1 cellular context compared by ENCODE assay signal in genomic region chr6:296151-297122, GRCh38.
TF ChIP-seq lines count a peak whose summit lies in the region.

No MANE protein-coding gene starts in this region.

TF ChIP-seq in GM12878, 131 proteins besides CTCF, POLR2A, EP300 and RAD21 (continued from another document and continues in another):
- peak; percentile 50 for TF ChIP-seq BCL3 (IDR thresholded peaks at IDR 0.05; ENCODE audit: borderline replicate concordance, insufficient read depth, low read depth, low read length, poor library complexity, severe bottlenecking)
- no peak for TF ChIP-seq PML (IDR thresholded peaks at IDR 0.05; ENCODE audit: low read length)
- TF ChIP-seq ZSCAN29 (IDR thresholded peaks at IDR 0.05): no peak
- TF ChIP-seq RB1 (IDR thresholded peaks at IDR 0.05; ENCODE audit: borderline replicate concordance): no peak
- peak; percentile 9; the same call in 1 of the 2 replicates for TF ChIP-seq SMC3 (IDR thresholded peaks at IDR 0.05; ENCODE audit: borderline replicate concordance, low read length)
- TF ChIP-seq ESRRA (IDR thresholded peaks at IDR 0.05; ENCODE audit: low read length): no peak
- TF ChIP-seq SMARCA5 (IDR thresholded peaks at IDR 0.05): no peak
- peak; percentile 20 for TF ChIP-seq KLF5 (IDR thresholded peaks at IDR 0.05; ENCODE audit: partially characterized antibody)
- no peak for TF ChIP-seq ZBTB11 (CRISPR knock-in tag; IDR thresholded peaks at IDR 0.05)
- no peak for TF ChIP-seq E4F1 (IDR thresholded peaks at IDR 0.05; ENCODE audit: borderline replicate concordance, partially characterized antibody)
- no peak for TF ChIP-seq ZNF274 (IDR thresholded peaks at IDR 0.05; ENCODE audit: insufficient read depth, insufficient read length)
- no peak for TF ChIP-seq PBX3 (IDR thresholded peaks at IDR 0.05; ENCODE audit: insufficient replicate concordance, low read depth, low read length)
- TF ChIP-seq ASH2L (IDR thresholded peaks at IDR 0.05; ENCODE audit: borderline replicate concordance, low read depth): peak; percentile 67; the same call in 1 of the 2 replicates
- no peak for TF ChIP-seq HDAC2 (IDR thresholded peaks at IDR 0.05)
- no peak for TF ChIP-seq RFX5 (IDR thresholded peaks at IDR 0.05; ENCODE audit: low read depth, low read length)
- TF ChIP-seq SIN3A (IDR thresholded peaks at IDR 0.05; ENCODE audit: low read depth, low read length): 0 out of 2 replicates have a peak, but pooled peaks have one; percentile 22
- no peak for TF ChIP-seq CHD2 (IDR thresholded peaks at IDR 0.05; ENCODE audit: borderline replicate concordance, low read depth, low read length)
- no peak; the same call in 1 of the 2 replicates for TF ChIP-seq TCF3 (IDR thresholded peaks at IDR 0.05; ENCODE audit: borderline replicate concordance, insufficient read depth, low read depth, low read length)
- TF ChIP-seq CEBPB (IDR thresholded peaks at IDR 0.05; ENCODE audit: borderline replicate concordance in 1 of 2, low read depth in 2 of 2, low read length in 2 of 2): no peak
- TF ChIP-seq E2F8 (IDR thresholded peaks at IDR 0.05; ENCODE audit: low read depth, partially characterized antibody): no peak
- TF ChIP-seq ZBTB33 (IDR thresholded peaks at IDR 0.05): no peak
- 0 out of 2 replicates have a peak, but pooled peaks have one; percentile 50 for TF ChIP-seq STAT1 (conservative IDR thresholded peaks at IDR 0.05)
- TF ChIP-seq EZH2 (IDR thresholded peaks at IDR 0.05; ENCODE audit: borderline replicate concordance, control insufficient read depth, low read depth, low read length): no peak
- peak; percentile 51 for TF ChIP-seq MYC (IDR thresholded peaks at IDR 0.05; ENCODE audit: insufficient read depth, insufficient read length, insufficient replicate concordance, low read length, severe bottlenecking)
- peak; percentile 84 for TF ChIP-seq POLR2AphosphoS5 (IDR thresholded peaks at IDR 0.05; ENCODE audit: low read length)
- no peak for TF ChIP-seq IRF3 (IDR thresholded peaks at IDR 0.05)
- TF ChIP-seq DPF2 (IDR thresholded peaks at IDR 0.05): no peak
- TF ChIP-seq YBX1 (IDR thresholded peaks at IDR 0.05): no peak
- TF ChIP-seq WRNIP1 (IDR thresholded peaks at IDR 0.05; ENCODE audit: borderline replicate concordance, low read depth, low read length): no peak; the same call in 1 of the 2 replicates
- no peak for TF ChIP-seq NR2C1 (IDR thresholded peaks at IDR 0.05)
- 0 out of 2 replicates have a peak, but pooled peaks have one; percentile 11 for TF ChIP-seq TBL1XR1 (IDR thresholded peaks at IDR 0.05; ENCODE audit: low read depth, low read length)
- no peak for TF ChIP-seq USF2 (IDR thresholded peaks at IDR 0.05; ENCODE audit: borderline replicate concordance, low read depth, low read length)
- no peak; the same call in 1 of the 2 replicates for TF ChIP-seq ZNF384 (IDR thresholded peaks at IDR 0.05; ENCODE audit: borderline replicate concordance, low read depth, low read length)
- peak; percentile 88 for TF ChIP-seq SKIL (IDR thresholded peaks at IDR 0.05; ENCODE audit: low read depth, poor library complexity, severe bottlenecking)
- TF ChIP-seq SIX5 (IDR thresholded peaks at IDR 0.05; ENCODE audit: low read depth, low read length, severe bottlenecking): no peak
- TF ChIP-seq E2F4 (IDR thresholded peaks at IDR 0.05; ENCODE audit: low read depth, low read length): no peak
- no peak for TF ChIP-seq BHLHE40 (IDR thresholded peaks at IDR 0.05; ENCODE audit: borderline replicate concordance in 1 of 2, low read depth in 2 of 2, low read length in 1 of 2)
- TF ChIP-seq CREM (IDR thresholded peaks at IDR 0.05; ENCODE audit: low read depth): no peak
- TF ChIP-seq FOXK2 (IDR thresholded peaks at IDR 0.05): no peak
- no peak for TF ChIP-seq NFXL1 (IDR thresholded peaks at IDR 0.05; ENCODE audit: borderline replicate concordance)
- peak; percentile 81 for TF ChIP-seq SMAD1 (IDR thresholded peaks at IDR 0.05; ENCODE audit: low read depth, partially characterized antibody)
- TF ChIP-seq ATF3 (IDR thresholded peaks at IDR 0.05; ENCODE audit: borderline replicate concordance, extremely low read depth, low read depth, low read length): no peak
